In genomic region chr1:51453010-51453409, GRCh38 we compare ENCODE assay signal across 18 cellular contexts.
"Had no signal": no experiment of that assay in that cellular context is flagged by ENCODE, and none has a peak within 500 bp of the region (broad histone marks: within the 10 kb centered on the region; RNA-seq: fewer than 3 reads in every experiment).

No MANE protein-coding gene starts in this region.

- H3K27ac Mint-ChIP-seq: activated CD8-positive, alpha-beta memory T cell treated with anti-CD3 and anti-CD28 coated beads, Interleukin-2, amount 10 ng/mL, durations not matched to agents 7 days and 5 days; activated naive CD4-positive, alpha-beta T cell treated with anti-CD3 and anti-CD28 coated beads for 36 hours; activated T-helper 2 cell treated with anti-CD3 and anti-CD28 coated beads, Interferon-gamma antibody, Interleukin-2, Interleukin-4, amounts not matched to agents 10 μg/mL and 5 μg/mL and 100 μg/mL, durations not matched to agents 14 hours and 24 hours and 36 hours; T-cell had no signal

- H3K9me3 ChIP-seq: ascending aorta, breast epithelium, esophagus squamous epithelium, heart left ventricle, mucosa of descending colon, pancreas had no signal

- H3K27ac ChIP-seq: ascending aorta, breast epithelium, esophagus squamous epithelium, foreskin keratinocyte, pancreas, WERI-Rb-1 had no signal

- H3K4me3 ChIP-seq: ascending aorta, breast epithelium, esophagus squamous epithelium, heart left ventricle, mucosa of descending colon, pancreas had no signal

- H3K27me3 Mint-ChIP-seq: activated CD8-positive, alpha-beta memory T cell treated with anti-CD3 and anti-CD28 coated beads, Interleukin-2, amount 10 ng/mL, durations not matched to agents 7 days and 5 days; naive thymus-derived CD4-positive, alpha-beta T cell; T-cell had no signal

- H3K4me3 Mint-ChIP-seq: activated CD8-positive, alpha-beta memory T cell treated with anti-CD3 and anti-CD28 coated beads, Interleukin-2, amount 10 ng/mL, durations not matched to agents 7 days and 5 days; activated naive CD4-positive, alpha-beta T cell treated with anti-CD3 and anti-CD28 coated beads for 36 hours; naive thymus-derived CD4-positive, alpha-beta T cell; T-cell had no signal

- DNase-seq: activated CD4-positive, alpha-beta T cell treated with anti-CD3 and anti-CD28 coated beads, Interleukin-2, amount 50 U/mL, for 48 hours; activated CD8-positive, alpha-beta memory T cell treated with anti-CD3 and anti-CD28 coated beads, Interleukin-2, amount 10 ng/mL, durations not matched to agents 7 days and 5 days; activated naive CD4-positive, alpha-beta T cell treated with anti-CD3 and anti-CD28 coated beads for 36 hours; activated T-cell treated with anti-CD3 and anti-CD28 coated beads, Interleukin-2, amount 50 U/mL, for 1 hour; esophagus squamous epithelium; foreskin keratinocyte; heart left ventricle; left cardiac atrium; mucosa of descending colon; naive thymus-derived CD4-positive, alpha-beta T cell; pancreas; stimulated activated CD4-positive, alpha-beta T cell treated with anti-CD3 and anti-CD28 coated beads, Interleukin-1b, Interleukin-23, amount 100 ng/mL, for 48 hours; T-cell; T-helper 9 cell; WERI-Rb-1 had no signal

- ATAC-seq: activated CD8-positive, alpha-beta memory T cell treated with anti-CD3 and anti-CD28 coated beads, Interleukin-2, amount 10 ng/mL, durations not matched to agents 7 days and 5 days; foreskin keratinocyte; heart left ventricle; mucosa of descending colon; naive thymus-derived CD4-positive, alpha-beta T cell; T-cell had no signal

- H3K9me3 Mint-ChIP-seq: activated naive CD4-positive, alpha-beta T cell treated with anti-CD3 and anti-CD28 coated beads for 36 hours; activated T-helper 2 cell treated with anti-CD3 and anti-CD28 coated beads, Interferon-gamma antibody, Interleukin-2, Interleukin-4, amounts not matched to agents 10 μg/mL and 5 μg/mL and 100 μg/mL, durations not matched to agents 14 hours and 24 hours and 36 hours; T-cell had no signal

- H3K27me3 ChIP-seq: ascending aorta, breast epithelium, esophagus squamous epithelium, foreskin keratinocyte, heart left ventricle, pancreas had no signal

- H3K36me3 ChIP-seq: pancreas, WERI-Rb-1 had no signal

- H3K4me1 ChIP-seq: ascending aorta, breast epithelium, esophagus squamous epithelium, foreskin keratinocyte, pancreas had no signal

- H3K4me1 Mint-ChIP-seq: activated CD8-positive, alpha-beta memory T cell treated with anti-CD3 and anti-CD28 coated beads, Interleukin-2, amount 10 ng/mL, durations not matched to agents 7 days and 5 days had no signal
